ENCODE assay signal across 1 cellular context in the genomic region with DNA sequence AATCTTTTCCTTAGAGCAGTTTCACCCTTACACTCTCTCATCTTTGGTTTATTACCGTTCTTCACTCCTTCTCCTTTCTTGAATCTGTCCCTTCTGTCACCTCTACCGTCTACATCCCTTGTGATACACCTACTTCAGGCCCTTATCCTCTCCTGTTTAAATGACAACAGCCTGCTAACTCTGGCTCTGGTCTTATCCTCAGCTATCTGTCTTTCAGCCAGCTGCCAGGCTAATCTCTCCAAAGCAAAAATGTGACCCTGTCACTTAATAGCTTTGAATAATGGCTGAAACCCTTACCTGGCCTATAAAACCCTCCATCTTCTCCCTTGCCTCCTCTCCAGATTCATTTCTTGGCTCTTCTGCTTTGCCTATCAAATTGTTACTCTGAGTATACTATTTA.
TF ChIP-seq lines count a peak whose summit lies in the region.

No MANE protein-coding gene starts in this region.

TF ChIP-seq in H1, 55 proteins besides CTCF, POLR2A, EP300 and RAD21 (continued from another document):
- TF ChIP-seq CTBP2 (IDR thresholded peaks at IDR 0.05; ENCODE audit: borderline replicate concordance, insufficient read depth, insufficient read length, low read length) (no peak), SP4 (IDR thresholded peaks at IDR 0.05; ENCODE audit: low read length) (no peak), CHD2 (IDR thresholded peaks at IDR 0.05; ENCODE audit: low read length) (no peak), TEAD4 (IDR thresholded peaks at IDR 0.05; ENCODE audit: low read depth, low read length) (no peak), KDM4A (IDR thresholded peaks at IDR 0.05; ENCODE audit: low read depth, low read length, severe bottlenecking) (no peak), KDM1A (IDR thresholded peaks at IDR 0.05; ENCODE audit: borderline replicate concordance, low read length) (no peak), RBBP5 (IDR thresholded peaks at IDR 0.05; ENCODE audit: borderline replicate concordance, low read depth, low read length) (no peak)
- TF ChIP-seq, protein P1, sequence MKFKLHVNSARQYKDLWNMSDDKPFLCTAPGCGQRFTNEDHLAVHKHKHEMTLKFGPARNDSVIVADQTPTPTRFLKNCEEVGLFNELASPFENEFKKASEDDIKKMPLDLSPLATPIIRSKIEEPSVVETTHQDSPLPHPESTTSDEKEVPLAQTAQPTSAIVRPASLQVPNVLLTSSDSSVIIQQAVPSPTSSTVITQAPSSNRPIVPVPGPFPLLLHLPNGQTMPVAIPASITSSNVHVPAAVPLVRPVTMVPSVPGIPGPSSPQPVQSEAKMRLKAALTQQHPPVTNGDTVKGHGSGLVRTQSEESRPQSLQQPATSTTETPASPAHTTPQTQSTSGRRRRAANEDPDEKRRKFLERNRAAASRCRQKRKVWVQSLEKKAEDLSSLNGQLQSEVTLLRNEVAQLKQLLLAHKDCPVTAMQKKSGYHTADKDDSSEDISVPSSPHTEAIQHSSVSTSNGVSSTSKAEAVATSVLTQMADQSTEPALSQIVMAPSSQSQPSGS (IDR thresholded peaks at IDR 0.05; ENCODE audit: low read length), result no peak
